In genomic region chr2:174675615-174676014, GRCh38 we compare ENCODE assay signal across 22 cellular contexts.
DNase-seq lines count a peak whose midpoint lies in the region; ATAC-seq lines count a peak whose summit lies in the region.
"Had no signal": no experiment of that assay in that cellular context is flagged by ENCODE, and none has a peak within 500 bp of the region (broad histone marks: within the 10 kb centered on the region; RNA-seq: fewer than 3 reads in every experiment).

No MANE protein-coding gene starts in this region.

- DNase-seq in activated CD4-positive, alpha-beta T cell treated with anti-CD3 and anti-CD28 coated beads for 4 hours: peak; percentile 20 to 43
- no peak for DNase-seq in activated CD4-positive, alpha-beta T cell treated with anti-CD3 and anti-CD28 coated beads for 1 hour
- peak; percentile 28 for DNase-seq in stimulated activated CD4-positive, alpha-beta T cell treated with anti-CD3 and anti-CD28 coated beads, Interleukin-2, amount 100 ng/mL, for 4 hours (ENCODE audit: low read depth)
- DNase-seq in stimulated activated CD4-positive, alpha-beta T cell treated with anti-CD3 and anti-CD28 coated beads, Interleukin-12 subunit alpha, Interleukin-12 subunit beta, amount 100 ng/mL, for 4 hours: no peak
- DNase-seq in activated naive CD8-positive, alpha-beta T cell treated with anti-CD3 and anti-CD28 coated beads, Interleukin-2, amount 50 U/mL, for 24 hours: no peak
- DNase-seq in kidney glomerular epithelial cell (lab: John Stamatoyannopoulos, UW) (no peak), HAP-1 (ENCODE audit: low spot score in 2 of 2) (no peak)
- DNase-seq: lower lobe of right lung; NCI-H1436 treated with DMSO at 0.1 percent for 48 hours; NCI-H510A treated with DMSO at 0.1 percent for 48 hours; SJCRH30; stimulated activated CD4-positive, alpha-beta T cell treated with anti-CD3 and anti-CD28 coated beads, Interleukin-2, amount 100 ng/mL, for 24 hours; stimulated activated naive B cell treated with anti-CD40 and anti-IgM and Interleukin-4, amounts not matched to agents 10 μg/mL and 1 μg/mL and 100 μg/mL, for 72 hours; transverse colon; WERI-Rb-1 had no signal

- H3K9me3 Mint-ChIP-seq in activated naive CD8-positive, alpha-beta T cell treated with anti-CD3 and anti-CD28 coated beads, Interleukin-2, amount 50 U/mL, for 24 hours: peaks cover 11% of the 10 kb centered on the region

- H3K4me3 ChIP-seq in thymus (ENCODE audit: low read length) (peak overlapping the region; percentile 0), HAP-1 (no peak overlapping the region)
- H3K4me3 ChIP-seq: esophagus muscularis mucosa, K562, lower lobe of right lung, SJCRH30, skin epidermis, transverse colon had no signal

- H3K27me3 Mint-ChIP-seq in activated naive CD8-positive, alpha-beta T cell treated with anti-CD3 and anti-CD28 coated beads, Interleukin-2, amount 50 U/mL, for 24 hours: no peaks in the 10 kb centered on the region
- H3K27me3 Mint-ChIP-seq: stimulated activated naive B cell treated with anti-CD40 and anti-IgM and Interleukin-4, amounts not matched to agents 10 μg/mL and 1 μg/mL and 100 μg/mL, for 72 hours had no signal

- no peak for ATAC-seq in activated naive CD8-positive, alpha-beta T cell treated with anti-CD3 and anti-CD28 coated beads, Interleukin-2, amount 50 U/mL, for 24 hours
- ATAC-seq: activated naive CD4-positive, alpha-beta T cell treated with anti-CD3 and anti-CD28 coated beads, Interleukin-2, amount 50 U/mL, for 72 hours; HCT116; K562; lower lobe of right lung; stimulated activated naive B cell treated with anti-CD40 and anti-IgM and Interleukin-4, amounts not matched to agents 10 μg/mL and 1 μg/mL and 100 μg/mL, for 72 hours had no signal

- H3K36me3 Mint-ChIP-seq in activated naive CD8-positive, alpha-beta T cell treated with anti-CD3 and anti-CD28 coated beads, Interleukin-2, amount 50 U/mL, for 24 hours (ENCODE audit: low read depth): peaks cover 34% of the 10 kb centered on the region

- peaks cover 41% of the 10 kb centered on the region for H3K4me1 Mint-ChIP-seq in activated naive CD8-positive, alpha-beta T cell treated with anti-CD3 and anti-CD28 coated beads, Interleukin-2, amount 50 U/mL, for 24 hours

- in situ Hi-C loops in HAP-1 (cut with MboI; ENCODE audit: low sequenced_read_pairs): no loop called here

- H3K27me3 ChIP-seq in thymus (ENCODE audit: control insufficient read depth, insufficient read depth) (no peaks in the 10 kb centered on the region), HAP-1 (ENCODE audit: low read depth) (no peaks in the 10 kb centered on the region)
- H3K27me3 ChIP-seq: esophagus muscularis mucosa, SJCRH30, transverse colon had no signal

- no peak overlapping the region for H3K4me3 Mint-ChIP-seq in activated naive CD8-positive, alpha-beta T cell treated with anti-CD3 and anti-CD28 coated beads, Interleukin-2, amount 50 U/mL, for 24 hours
- H3K4me3 Mint-ChIP-seq: stimulated activated naive B cell treated with anti-CD40 and anti-IgM and Interleukin-4, amounts not matched to agents 10 μg/mL and 1 μg/mL and 100 μg/mL, for 72 hours had no signal

- H3K36me3 ChIP-seq in thymus (ENCODE audit: control insufficient read depth, insufficient read depth) (peaks cover 8% of the 10 kb centered on the region), HAP-1 (replicated peaks) (no peaks in the 10 kb centered on the region; the same call in 1 of the 2 replicates)
- H3K36me3 ChIP-seq: transverse colon, WERI-Rb-1 had no signal

- 6% methylated on average over 5 of the region's 5 CpGs for WGBS in thymus

- H3K27ac ChIP-seq in thymus (ENCODE audit: low read depth): peak overlapping the region; percentile 26
- H3K27ac ChIP-seq: 22Rv1, esophagus muscularis mucosa, lower lobe of right lung, SJCRH30, transverse colon, WERI-Rb-1 had no signal

- H3K9me3 ChIP-seq in thymus (ENCODE audit: control insufficient read depth): no peaks in the 10 kb centered on the region
- no peaks in the 10 kb centered on the region; the same call in 1 of the 2 replicates for H3K9me3 ChIP-seq in HAP-1
- H3K9me3 ChIP-seq: esophagus muscularis mucosa, lower lobe of right lung, transverse colon had no signal

- peaks cover 20% of the 10 kb centered on the region for H3K4me1 ChIP-seq in thymus (ENCODE audit: control insufficient read depth, insufficient read depth, low read length)
- H3K4me1 ChIP-seq in HAP-1: no peaks in the 10 kb centered on the region

- H3K27ac Mint-ChIP-seq in activated naive CD8-positive, alpha-beta T cell treated with anti-CD3 and anti-CD28 coated beads, Interleukin-2, amount 50 U/mL, for 24 hours: peak overlapping the region; percentile 20
- H3K27ac Mint-ChIP-seq: stimulated activated naive B cell treated with anti-CD40 and anti-IgM and Interleukin-4, amounts not matched to agents 10 μg/mL and 1 μg/mL and 100 μg/mL, for 72 hours had no signal

Comparison
In these comparisons a context has a peak if more than half of its experiments do, and no peak if none do; other contexts are left out.
1. DNase-seq: peak in activated CD4-positive, alpha-beta T cell treated with anti-CD3 and anti-CD28 coated beads for 4 hours (2 of 2) and stimulated activated CD4-positive, alpha-beta T cell treated with anti-CD3 and anti-CD28 coated beads, Interleukin-2, amount 100 ng/mL, for 4 hours (single experiment); none in activated CD4-positive, alpha-beta T cell treated with anti-CD3 and anti-CD28 coated beads for 1 hour (single experiment), stimulated activated CD4-positive, alpha-beta T cell treated with anti-CD3 and anti-CD28 coated beads, Interleukin-12 subunit alpha, Interleukin-12 subunit beta, amount 100 ng/mL, for 4 hours (single experiment), activated naive CD8-positive, alpha-beta T cell treated with anti-CD3 and anti-CD28 coated beads, Interleukin-2, amount 50 U/mL, for 24 hours (single experiment), kidney glomerular epithelial cell (single experiment) and HAP-1 (0 of 2).